In the genomic region with DNA sequence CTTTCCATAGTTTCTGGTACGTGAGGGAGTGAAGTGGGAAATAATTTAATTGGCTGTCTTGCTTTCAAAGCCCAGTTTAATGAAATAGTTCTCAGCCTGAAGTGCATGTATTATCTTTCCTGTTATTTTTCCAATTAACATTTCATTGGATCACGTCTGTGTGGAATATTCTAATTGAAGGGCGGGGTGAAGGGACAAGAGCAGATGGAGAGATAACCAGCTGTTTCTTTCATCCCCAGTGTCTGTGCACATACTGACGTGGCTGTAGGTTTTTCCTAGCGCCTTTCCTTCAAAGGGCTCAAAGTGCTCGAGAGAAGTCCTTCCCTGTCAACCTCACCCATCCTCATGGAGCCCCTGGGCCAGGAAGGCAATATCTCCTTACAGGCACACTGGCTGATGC, we compare ENCODE assay signal across 23 cellular contexts.
"Had no signal": no experiment of that assay in that cellular context is flagged by ENCODE, and none has a peak within 500 bp of the region (broad histone marks: within the 10 kb centered on the region; RNA-seq: fewer than 3 reads in every experiment).

No MANE protein-coding gene starts in this region.

- H2AFZ ChIP-seq: hepatocyte had no signal

- DNase-seq: activated CD4-positive, alpha-beta T cell treated with anti-CD3 and anti-CD28 coated beads for 36 hours; activated CD4-positive, CD25-positive, alpha-beta regulatory T cell; activated CD8-positive, alpha-beta T cell treated with anti-CD3 and anti-CD28 coated beads, Interleukin-2, amount 10 ng/mL, durations not matched to agents 7 days and 5 days; activated naive CD4-positive, alpha-beta T cell treated with Interleukin-2 at 50 U/mL for 16 hours; activated T-cell treated with anti-CD3 and anti-CD28 coated beads for 4 hours; activated T-cell treated with anti-CD3 and anti-CD28 coated beads, Interleukin-2, amount 50 U/mL, for 72 hours; anterior cingulate cortex; colonic mucosa; effector CD8-positive, alpha-beta T cell; esophagus squamous epithelium; foreskin melanocyte; islet precursor cell; left ventricle myocardium inferior; mucosa of descending colon; stimulated activated CD4-positive, alpha-beta T cell treated with anti-CD3 and anti-CD28 coated beads, Interleukin-1b, Interleukin-23, amount 100 ng/mL, for 48 hours; stimulated activated naive CD4-positive, alpha-beta T cell had no signal

- H3K79me2 ChIP-seq: hepatocyte had no signal

- H3K9me3 ChIP-seq: colonic mucosa, esophagus squamous epithelium, left ventricle myocardium inferior, mucosa of descending colon, right atrium auricular region, tibial nerve had no signal

- H3K27ac ChIP-seq: colonic mucosa, epithelial cell of prostate, esophagus squamous epithelium, hepatocyte, left ventricle myocardium inferior, right atrium auricular region, tibial nerve had no signal

- H3K4me2 ChIP-seq: hepatocyte, smooth muscle cell had no signal

- H3K27me3 ChIP-seq: colonic mucosa, esophagus squamous epithelium, hepatocyte, right atrium auricular region, tibial nerve had no signal

- H3K4me1 ChIP-seq: colonic mucosa, esophagus squamous epithelium had no signal

- H3K4me3 ChIP-seq: colonic mucosa, esophagus squamous epithelium, hepatocyte, left ventricle myocardium inferior, lung, mucosa of descending colon, right atrium auricular region, smooth muscle cell, tibial nerve had no signal

- H3K36me3 ChIP-seq: colonic mucosa, esophagus squamous epithelium, left ventricle myocardium inferior, right atrium auricular region, tibial nerve had no signal

- ATAC-seq: activated CD4-positive, alpha-beta T cell treated with anti-CD3 and anti-CD28 coated beads for 36 hours; activated CD8-positive, alpha-beta T cell treated with anti-CD3 and anti-CD28 coated beads, Interleukin-2, amount 10 ng/mL, durations not matched to agents 7 days and 5 days; activated T-cell treated with anti-CD3 and anti-CD28 coated beads, Interleukin-2, amount 50 U/mL, for 72 hours; mucosa of descending colon; natural killer cell treated with Interleukin-12 subunit alpha and Interleukin-12 subunit beta and Interleukin-15 and Interleukin-18, amount 100 ng/mL, for 72 hours had no signal
